Comparison of ENCODE assay signal across 10 cellular contexts in the genomic region with DNA sequence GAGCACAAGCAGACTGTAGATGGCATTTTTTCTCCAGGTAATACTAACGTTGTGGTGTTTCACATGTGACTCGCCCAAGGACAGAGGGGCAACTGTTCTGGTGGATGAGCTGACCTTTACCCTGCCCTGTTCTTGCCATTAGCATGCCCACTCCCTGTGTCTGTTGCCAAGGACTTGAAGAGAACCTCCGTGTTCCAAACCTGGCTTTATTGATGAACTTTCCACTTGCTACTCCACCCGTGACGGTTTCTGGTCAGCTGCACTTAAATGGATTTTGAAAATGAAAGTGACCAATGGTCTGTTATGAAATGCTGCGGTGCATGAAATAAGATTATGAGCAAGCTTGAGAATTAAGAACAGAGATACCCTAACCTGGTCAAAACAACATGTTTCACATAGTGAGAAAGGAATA. TPM values are rescaled to one million over a fixed set of nuclear protein-coding genes. Genes with fewer than 3 reads are reported as not detected.
A peak's percentile ranks its signal among the peaks of the same experiment; 100 is the strongest.
DNase-seq lines count a peak whose midpoint lies in the region; ATAC-seq and TF ChIP-seq lines count a peak whose summit lies in the region.
"Had no signal": no experiment of that assay in that cellular context is flagged by ENCODE, and none has a peak within 500 bp of the region (broad histone marks: within the 10 kb centered on the region; RNA-seq: fewer than 3 reads in every experiment).

No MANE protein-coding gene starts in this region.

- DNase-seq in fibroblast of mammary gland (ENCODE audit: low read depth) (peak; percentile 30), HT-29 (ENCODE audit: low spot score) (no peak)
- no peak for DNase-seq in activated naive CD4-positive, alpha-beta T cell treated with Interleukin-2 at 50 U/mL for 16 hours
- DNase-seq: activated CD4-positive, alpha-beta memory T cell treated with anti-CD3 and anti-CD28 coated beads for 36 hours; body of pancreas; NCI-H1436 treated with DMSO at 0.1 percent for 48 hours had no signal

- no peak for TF ChIP-seq CTCF in fibroblast of mammary gland (conservative IDR thresholded peaks at IDR 0.05; ENCODE audit: control insufficient read depth, insufficient read depth, low read depth, low read length)

- ATAC-seq in GM19372 (IDR thresholded peaks at IDR 0.05; ENCODE audit: low read depth, unreplicated experiment) = peak; percentile 57
- ATAC-seq in HG03045 (IDR thresholded peaks at IDR 0.05; ENCODE audit: unreplicated experiment) = peak; percentile 49
- ATAC-seq in GM19328 (IDR thresholded peaks at IDR 0.05; ENCODE audit: unreplicated experiment) = no peak
- ATAC-seq in HG03457 (IDR thresholded peaks at IDR 0.05; ENCODE audit: unreplicated experiment) = no peak
- ATAC-seq: body of pancreas had no signal

- no peak overlapping the region for H3K4me3 ChIP-seq in fibroblast of mammary gland (ENCODE audit: control insufficient read depth, low read depth, low read length)
- H3K4me3 ChIP-seq: body of pancreas had no signal

RNA-seq across cellular contexts. Expression of a gene that starts 30.4 kb away (rescaled TPM):
- total RNA-seq in HT-29 (2014; rRNA removed; shearing (Covaris generic)) = not detected in 2 replicates

Comparison
In these comparisons a context has a peak if more than half of its experiments do, and no peak if none do; other contexts are left out.
1. ATAC-seq: peak in GM19372 (single experiment) and HG03045 (single experiment); none in GM19328 (single experiment) and HG03457 (single experiment).